In the genomic region with DNA sequence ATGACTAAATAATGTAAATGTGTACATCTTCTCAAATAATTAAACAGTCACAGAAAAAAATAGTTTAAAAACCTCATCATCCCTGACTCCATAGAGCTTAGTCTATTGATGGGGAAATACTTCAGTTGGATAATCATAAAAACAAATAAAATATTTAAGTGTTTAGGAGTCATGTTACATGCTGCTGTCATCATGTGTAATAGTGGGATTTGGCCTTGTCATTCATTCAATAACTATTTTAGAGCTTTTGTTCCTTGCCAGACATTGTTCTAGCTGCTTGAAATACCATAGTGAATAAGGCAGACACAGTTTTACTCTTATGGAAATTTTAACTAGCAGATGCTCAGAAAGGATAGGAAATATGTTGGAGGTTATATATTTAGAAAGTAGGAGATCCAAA, we compare ENCODE assay signal across 18 cellular contexts.
DNase-seq lines count a peak whose midpoint lies in the region; ATAC-seq, FAIRE-seq and TF ChIP-seq lines count a peak whose summit lies in the region.
"Had no signal": no experiment of that assay in that cellular context is flagged by ENCODE, and none has a peak within 500 bp of the region (broad histone marks: within the 10 kb centered on the region; RNA-seq: fewer than 3 reads in every experiment).

No MANE protein-coding gene starts in this region.

- CTCF ChIA-PET in mammary epithelial cell (lab: Charles Lee; ENCODE audit: low non-redundant PET): no interaction called here

- H3F3A ChIP-seq in smooth muscle cell (ENCODE audit: low read depth): no peaks in the 10 kb centered on the region

- H2AFZ ChIP-seq in mammary epithelial cell (ENCODE audit: low read depth, low read length): no peak overlapping the region
- no peak overlapping the region for H2AFZ ChIP-seq in smooth muscle cell (ENCODE audit: low read depth)
- H2AFZ ChIP-seq: neural progenitor cell had no signal

- peaks cover 8% of the 10 kb centered on the region for H3K4me1 Mint-ChIP-seq in T-helper 2 cell treated with Interferon-gamma antibody and Interleukin-4, amounts not matched to agents 5 μg/mL and 100 μg/mL, for 36 hours (ENCODE audit: low read depth)
- H3K4me1 Mint-ChIP-seq: activated CD4-positive, alpha-beta T cell treated with anti-CD3 and anti-CD28 coated beads, Interleukin-2, amount 10 ng/mL, durations not matched to agents 24 days and 14 days had no signal

- BruUV-seq in mammary epithelial cell (replicated peaks; lab: Mats Ljungman, UMichigan): no TSS peak

- H3K9me3 Mint-ChIP-seq in T-helper 2 cell treated with Interferon-gamma antibody and Interleukin-4, amounts not matched to agents 5 μg/mL and 100 μg/mL, for 36 hours: no peaks in the 10 kb centered on the region

- H3K27me3 ChIP-seq in mammary epithelial cell (ENCODE audit: insufficient read depth, low read length) (no peaks in the 10 kb centered on the region), foreskin keratinocyte (no peaks in the 10 kb centered on the region), smooth muscle cell (ENCODE audit: low read depth) (no peaks in the 10 kb centered on the region)
- H3K27me3 ChIP-seq: neural progenitor cell, right atrium auricular region had no signal

- H4K20me1 ChIP-seq in mammary epithelial cell (ENCODE audit: insufficient read depth, low read length): no peaks in the 10 kb centered on the region
- no peaks in the 10 kb centered on the region for H4K20me1 ChIP-seq in smooth muscle cell (ENCODE audit: low read depth)

- H3K36me3 ChIP-seq in mammary epithelial cell (ENCODE audit: insufficient read depth, low read length) (no peaks in the 10 kb centered on the region), smooth muscle cell (ENCODE audit: low read depth) (no peaks in the 10 kb centered on the region)
- H3K36me3 ChIP-seq: neural progenitor cell, right atrium auricular region had no signal

- no peaks in the 10 kb centered on the region for H3K27me3 Mint-ChIP-seq in T-helper 2 cell treated with Interferon-gamma antibody and Interleukin-4, amounts not matched to agents 5 μg/mL and 100 μg/mL, for 36 hours (ENCODE audit: low read depth)
- H3K27me3 Mint-ChIP-seq: activated CD4-positive, alpha-beta T cell treated with anti-CD3 and anti-CD28 coated beads, Interleukin-2, amount 10 ng/mL, durations not matched to agents 24 days and 14 days had no signal

- no peak overlapping the region for H3K27ac Mint-ChIP-seq in T-helper 2 cell treated with Interferon-gamma antibody and Interleukin-4, amounts not matched to agents 5 μg/mL and 100 μg/mL, for 36 hours
- H3K27ac Mint-ChIP-seq: activated CD4-positive, alpha-beta T cell treated with anti-CD3 and anti-CD28 coated beads, Interleukin-2, amount 10 ng/mL, durations not matched to agents 24 days and 14 days; neural progenitor cell had no signal

- H3K79me2 ChIP-seq in mammary epithelial cell (ENCODE audit: insufficient read depth, low read length) (no peaks in the 10 kb centered on the region), smooth muscle cell (ENCODE audit: low read depth) (no peaks in the 10 kb centered on the region)

- H3K9me3 ChIP-seq in mammary epithelial cell (replicated peaks; ENCODE audit: insufficient read depth, low read length) (no peaks in the 10 kb centered on the region), smooth muscle cell (replicated peaks; ENCODE audit: low read depth) (no peaks in the 10 kb centered on the region)

- H3K4me3 ChIP-seq in mammary epithelial cell (replicated peaks in 1 of 3; ENCODE audit: insufficient read depth in 1 of 3, low read depth in 2 of 3, low read length in 3 of 3) (no peak overlapping the region), smooth muscle cell (no peak overlapping the region)
- H3K4me3 ChIP-seq: neural progenitor cell, right atrium auricular region, SK-N-MC had no signal

- intact Hi-C loops in mammary epithelial cell (cut with micrococcal nuclease): no loop called here

- no peak overlapping the region for H3K4me3 Mint-ChIP-seq in T-helper 2 cell treated with Interferon-gamma antibody and Interleukin-4, amounts not matched to agents 5 μg/mL and 100 μg/mL, for 36 hours
- H3K4me3 Mint-ChIP-seq: activated CD4-positive, alpha-beta T cell treated with anti-CD3 and anti-CD28 coated beads, Interleukin-2, amount 10 ng/mL, durations not matched to agents 24 days and 14 days; neural progenitor cell had no signal

- H3K27ac ChIP-seq in mammary epithelial cell (ENCODE audit: insufficient read depth, low read depth, low read length) (no peak overlapping the region), foreskin keratinocyte (no peak overlapping the region), smooth muscle cell (ENCODE audit: low read depth) (no peak overlapping the region)
- H3K27ac ChIP-seq: neural progenitor cell, right atrium auricular region, SK-N-MC had no signal

- dilution Hi-C loops in mammary epithelial cell (cut with HindIII; ENCODE audit: low sequenced_read_pairs): no loop called here

- no peak for FAIRE-seq in HTR-8/SVneo (lab: Jason Lieb, UNC)
- FAIRE-seq: GM12892 had no signal

- no peak overlapping the region for H3K4me2 ChIP-seq in mammary epithelial cell (ENCODE audit: insufficient read depth, low read depth, low read length)
- H3K4me2 ChIP-seq in smooth muscle cell: no peak overlapping the region
- H3K4me2 ChIP-seq: neural progenitor cell had no signal

- no peaks in the 10 kb centered on the region for H3K36me3 Mint-ChIP-seq in T-helper 2 cell treated with Interferon-gamma antibody and Interleukin-4, amounts not matched to agents 5 μg/mL and 100 μg/mL, for 36 hours (ENCODE audit: low read depth)
- H3K36me3 Mint-ChIP-seq: neural progenitor cell had no signal

- in situ Hi-C loops in mammary epithelial cell (cut with MboI; ENCODE audit: low sequenced_read_pairs in 2 of 2): no loop called here

- H3K4me1 ChIP-seq in mammary epithelial cell (ENCODE audit: insufficient read depth, low read length): peaks cover 15% of the 10 kb centered on the region
- peaks cover 17% of the 10 kb centered on the region for H3K4me1 ChIP-seq in foreskin keratinocyte
- no peaks in the 10 kb centered on the region for H3K4me1 ChIP-seq in smooth muscle cell (ENCODE audit: low read depth)
- H3K4me1 ChIP-seq: neural progenitor cell, right atrium auricular region had no signal

- H3K9ac ChIP-seq in mammary epithelial cell (ENCODE audit: insufficient read depth, low read length) (no peak overlapping the region), smooth muscle cell (ENCODE audit: low read depth) (no peak overlapping the region)
- H3K9ac ChIP-seq: neural progenitor cell had no signal

- DNase-seq in AG08396 (ENCODE audit: low spot score) (peak; percentile 5), HTR-8/SVneo (ENCODE audit: insufficient read length, low spot score) (peak; percentile 15), mammary epithelial cell (peak; percentile 75), foreskin keratinocyte (peak; percentile 67 to 80), smooth muscle cell (lab: John Stamatoyannopoulos, UW; ENCODE audit: unreplicated experiment) (no peak), AG20443 (ENCODE audit: low spot score) (no peak)
- no peak for DNase-seq in T-helper 2 cell treated with Interferon-gamma antibody and Interleukin-4, amounts not matched to agents 5 μg/mL and 100 μg/mL, for 36 hours (ENCODE audit: low spot score)
- DNase-seq: activated CD4-positive, alpha-beta T cell treated with anti-CD3 and anti-CD28 coated beads, Interleukin-2, amount 10 ng/mL, durations not matched to agents 24 days and 14 days; activated naive CD4-positive, alpha-beta T cell treated with anti-CD3 and anti-CD28 coated beads, Interleukin-2, amount 50 U/mL, for 16 hours; effector CD8-positive, alpha-beta T cell; midbrain; NCI-H774; stimulated activated CD4-positive, alpha-beta T cell treated with anti-CD3 and anti-CD28 coated beads, Interleukin-1b, Interleukin-23, amount 100 ng/mL, for 48 hours had no signal

- ATAC-seq in foreskin keratinocyte: peak; percentile 80
- ATAC-seq in HG03280 (IDR thresholded peaks at IDR 0.05; ENCODE audit: unreplicated experiment): no peak

- TF ChIP-seq CTCF in mammary epithelial cell (conservative IDR thresholded peaks at IDR 0.05 in 1 of 2, IDR thresholded peaks at IDR 0.05 in 1 of 2; ENCODE audit: extremely low read depth in 1 of 2, insufficient read depth in 1 of 2, low read depth in 1 of 2, low read length in 2 of 2): no peak
- no peak for TF ChIP-seq CTCF in foreskin keratinocyte (conservative IDR thresholded peaks at IDR 0.05)
- TF ChIP-seq CTCF in smooth muscle cell (IDR thresholded peaks at IDR 0.05; ENCODE audit: borderline replicate concordance, insufficient read depth, poor library complexity, severe bottlenecking): no peak

Comparison
In these comparisons a context has a peak if more than half of its experiments do, and no peak if none do; other contexts are left out.
1. DNase-seq: peak in AG08396 (single experiment), HTR-8/SVneo (single experiment), mammary epithelial cell (single experiment) and foreskin keratinocyte (2 of 2); none in smooth muscle cell (single experiment), T-helper 2 cell treated with Interferon-gamma antibody and Interleukin-4, amounts not matched to agents 5 μg/mL and 100 μg/mL, for 36 hours (single experiment) and AG20443 (single experiment).